Comparison of ENCODE assay signal across 25 cellular contexts in genomic region chr9:128718047-128718446, GRCh38.
"Had no signal": no experiment of that assay in that cellular context is flagged by ENCODE, and none has a peak within 500 bp of the region (broad histone marks: within the 10 kb centered on the region; RNA-seq: fewer than 3 reads in every experiment).

No MANE protein-coding gene starts in this region.

- H3K4me3 Mint-ChIP-seq: natural killer cell treated with Interleukin-12 subunit alpha and Interleukin-12 subunit beta and Interleukin-15 and Interleukin-18, amount 100 ng/mL, for 72 hours; neural progenitor cell; stimulated activated memory B cell treated with anti-CD40 and anti-IgM and Interleukin-4, amounts not matched to agents 10 μg/mL and 1 μg/mL and 100 μg/mL, for 72 hours; stimulated activated naive CD8-positive, alpha-beta T cell treated with anti-CD3 and anti-CD28 coated beads, Interleukin-15, Interleukin-2, amounts not matched to agents 100 ng/mL and 50 ng/mL, for 24 hours had no signal

- H3K36me3 ChIP-seq: neural progenitor cell, prostate gland, right lobe of liver, vagina had no signal

- H3K27me3 ChIP-seq: heart right ventricle, left lung, neural progenitor cell, right lobe of liver, tibial artery, upper lobe of right lung, vagina had no signal

- DNase-seq: effector memory CD4-positive, alpha-beta T cell; heart right ventricle; hypothalamus; islet precursor cell; mesenchymal stem cell; midbrain; occipital lobe; stimulated activated CD4-positive, alpha-beta T cell treated with anti-CD3 and anti-CD28 coated beads, Interleukin-15, amount 100 ng/mL, for 24 hours; stimulated activated CD4-positive, alpha-beta T cell treated with anti-CD3 and anti-CD28 coated beads, Interleukin-1b, Interleukin-23, amount 100 ng/mL, for 48 hours; stimulated activated CD4-positive, alpha-beta T cell treated with anti-CD3 and anti-CD28 coated beads, Interleukin-4, amount 100 ng/mL, for 24 hours; tibial artery had no signal

- H3K27ac Mint-ChIP-seq: natural killer cell treated with Interleukin-12 subunit alpha and Interleukin-12 subunit beta and Interleukin-15 and Interleukin-18, amount 100 ng/mL, for 72 hours; neural progenitor cell; stimulated activated memory B cell treated with anti-CD40 and anti-IgM and Interleukin-4, amounts not matched to agents 10 μg/mL and 1 μg/mL and 100 μg/mL, for 72 hours; stimulated activated naive CD8-positive, alpha-beta T cell treated with anti-CD3 and anti-CD28 coated beads, Interleukin-15, Interleukin-2, amounts not matched to agents 100 ng/mL and 50 ng/mL, for 24 hours had no signal

- H3K4me3 ChIP-seq: heart right ventricle, left lung, lung, neural progenitor cell, prostate gland, right lobe of liver, tibial artery, upper lobe of right lung, vagina had no signal

- H3K9me3 ChIP-seq: heart right ventricle, left lung, prostate gland, right lobe of liver, tibial artery, upper lobe of right lung, vagina had no signal

- H3K4me1 ChIP-seq: parathyroid adenoma, prostate gland, right lobe of liver, upper lobe of right lung had no signal

- H3K79me2 ChIP-seq: parathyroid adenoma had no signal

- H3K4me2 ChIP-seq: neural progenitor cell had no signal

- H2AFZ ChIP-seq: neural progenitor cell, parathyroid adenoma had no signal

- H3K9ac ChIP-seq: neural progenitor cell, parathyroid adenoma had no signal

- H3K36me3 Mint-ChIP-seq: natural killer cell treated with Interleukin-12 subunit alpha and Interleukin-12 subunit beta and Interleukin-15 and Interleukin-18, amount 100 ng/mL, for 72 hours had no signal

- ATAC-seq: esophagus mucosa; heart right ventricle; left lung; natural killer cell treated with Interleukin-12 subunit alpha and Interleukin-12 subunit beta and Interleukin-15 and Interleukin-18, amount 100 ng/mL, for 72 hours; right lobe of liver; stimulated activated memory B cell treated with anti-CD40 and anti-IgM and Interleukin-4, amounts not matched to agents 10 μg/mL and 1 μg/mL and 100 μg/mL, for 72 hours; upper lobe of right lung had no signal

- FAIRE-seq: endometrium, frontal cortex had no signal

- H3K27ac ChIP-seq: heart right ventricle, left lung, neural progenitor cell, parathyroid adenoma, prostate gland, right lobe of liver, tibial artery, upper lobe of right lung, vagina had no signal

- H3K27me3 Mint-ChIP-seq: natural killer cell treated with Interleukin-12 subunit alpha and Interleukin-12 subunit beta and Interleukin-15 and Interleukin-18, amount 100 ng/mL, for 72 hours; stimulated activated memory B cell treated with anti-CD40 and anti-IgM and Interleukin-4, amounts not matched to agents 10 μg/mL and 1 μg/mL and 100 μg/mL, for 72 hours; stimulated activated naive CD8-positive, alpha-beta T cell treated with anti-CD3 and anti-CD28 coated beads, Interleukin-15, Interleukin-2, amounts not matched to agents 100 ng/mL and 50 ng/mL, for 24 hours had no signal
